23 cellular contexts compared by ENCODE assay signal in the genomic region with DNA sequence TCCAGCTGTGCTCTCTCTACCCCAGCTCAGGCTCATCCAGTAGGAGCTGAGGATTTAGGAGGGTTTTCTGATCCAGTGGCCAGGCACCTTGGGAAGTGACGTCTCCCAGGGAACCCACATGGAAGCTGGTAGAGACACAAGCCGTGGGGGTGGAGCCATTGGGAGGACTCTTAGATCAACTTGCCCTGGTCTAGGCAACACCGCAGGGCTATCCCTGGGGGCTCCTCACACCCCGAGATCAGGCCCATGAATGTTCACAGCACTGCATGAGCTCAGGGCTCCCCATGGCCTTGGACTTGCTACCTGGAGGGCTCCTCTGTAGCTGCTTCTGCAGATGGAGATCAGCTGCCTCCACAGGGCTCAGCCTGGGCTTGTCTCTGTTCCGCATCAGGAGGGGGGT.
DNase-seq lines count a peak whose midpoint lies in the region; ATAC-seq and TF ChIP-seq lines count a peak whose summit lies in the region.
"Had no signal": no experiment of that assay in that cellular context is flagged by ENCODE, and none has a peak within 500 bp of the region (broad histone marks: within the 10 kb centered on the region; RNA-seq: fewer than 3 reads in every experiment).

No MANE protein-coding gene starts in this region.

- no peak overlapping the region for H3K27ac ChIP-seq in HEK293 (ENCODE audit: extremely low read depth, low read depth, low read length)
- H3K27ac ChIP-seq: 22Rv1; A549; BLaER1 treated with 17β-estradiol and CSF1 and Interleukin-3, amounts not matched to agents 10 nM and 100 nM; C4-2B had no signal

- no peak for ATAC-seq in HG02678 (IDR thresholded peaks at IDR 0.05; ENCODE audit: unreplicated experiment)
- ATAC-seq: A549, GM12878 had no signal

- intact Hi-C loops in posterior vena cava (cut with DNase I), result no loop called here

- no peak overlapping the region for H3K4me3 ChIP-seq in HEK293 (ENCODE audit: low read depth, low read length)
- H3K4me3 ChIP-seq: A549; BLaER1 treated with 17β-estradiol and CSF1 and Interleukin-3, amounts not matched to agents 10 nM and 100 nM; GM12878 had no signal

- H3K4me1 ChIP-seq in HEK293 (ENCODE audit: control insufficient read depth, insufficient read depth, low read length), result no peaks in the 10 kb centered on the region
- H3K4me1 ChIP-seq: A549; BLaER1 treated with 17β-estradiol and CSF1 and Interleukin-3, amounts not matched to agents 10 nM and 100 nM had no signal

- no peaks in the 10 kb centered on the region for H3K9me3 ChIP-seq in HEK293 (ENCODE audit: control insufficient read depth, insufficient read depth, low read depth, low read length)
- H3K9me3 ChIP-seq: A549 had no signal

- TF ChIP-seq CTCF in HEK293 (tag by site-specific recombination; IDR thresholded peaks at IDR 0.05), result no peak

- POLR2A ChIA-PET in HEK293 (lab: Yijun Ruan, JAX), result no interaction called here

- no peaks in the 10 kb centered on the region for H3K36me3 ChIP-seq in HEK293 (ENCODE audit: control insufficient read depth in 2 of 2, insufficient read depth in 1 of 2, low read length in 2 of 2)
- H3K36me3 ChIP-seq: BLaER1 treated with 17β-estradiol and CSF1 and Interleukin-3, amounts not matched to agents 10 nM and 100 nM had no signal

- DNase-seq in activated effector memory CD4-positive, alpha-beta T cell treated with anti-CD3 and anti-CD28 coated beads, Interleukin-2, amount 50 U/mL, for 16 hours, result peak; percentile 38
- no peak for DNase-seq in activated effector memory CD4-positive, alpha-beta T cell treated with Interleukin-2 at 50 U/mL for 16 hours
- DNase-seq in posterior vena cava (ENCODE audit: low spot score) (peak; percentile 62), ecto neural progenitor cell (ENCODE audit: low spot score) (no peak)
- DNase-seq: AML-193; CD4-positive, alpha-beta T cell; CD8-positive, alpha-beta memory T cell; COR-L47; DMS 273 treated with DMSO at 0.1 percent for 48 hours; DMS153; DMS53; DMS79; DND-41; EL; GDM1 had no signal

- CTCF ChIA-PET in HEK293 (lab: Yijun Ruan, JAX), result no interaction called here

TF ChIP-seq in HEK293, 187 proteins besides CTCF, POLR2A, EP300 and RAD21:
- peak; percentile 40; the same call in 1 of the 2 replicates for TF ChIP-seq ZIC2 (tag by site-specific recombination; IDR thresholded peaks at IDR 0.05)
- no peak for TF ChIP-seq ZEB2 (tag by site-specific recombination; IDR thresholded peaks at IDR 0.05)
- TF ChIP-seq ZNF529 (tag by site-specific recombination; IDR thresholded peaks at IDR 0.05; ENCODE audit: insufficient replicate concordance), result no peak
- TF ChIP-seq MEIS1 (CRISPR knock-in tag; IDR thresholded peaks at IDR 0.05; ENCODE audit: borderline replicate concordance), result no peak
- no peak for TF ChIP-seq ZNF175 (tag by site-specific recombination; IDR thresholded peaks at IDR 0.05)
TF ChIP-seq in HEK293: peak in this region for 1.

TF ChIP-seq in PFSK-1, 5 proteins besides CTCF, POLR2A, EP300 and RAD21:
- TF ChIP-seq FOXP2 (optimal IDR thresholded peaks at IDR 0.05; ENCODE audit: borderline replicate concordance, extremely low read depth, extremely low read length, insufficient read depth), result no peak
- peak; percentile 57 for TF ChIP-seq POLR2AphosphoS5 (IDR thresholded peaks at IDR 0.05; ENCODE audit: low read depth, low read length)

Comparison
In these comparisons a context has a peak if more than half of its experiments do, and no peak if none do; other contexts are left out.
1. DNase-seq: peak in activated effector memory CD4-positive, alpha-beta T cell treated with anti-CD3 and anti-CD28 coated beads, Interleukin-2, amount 50 U/mL, for 16 hours (single experiment) and posterior vena cava (single experiment); none in activated effector memory CD4-positive, alpha-beta T cell treated with Interleukin-2 at 50 U/mL for 16 hours (single experiment) and ecto neural progenitor cell (single experiment).